ENCODE assay signal across 16 cellular contexts in the genomic region with DNA sequence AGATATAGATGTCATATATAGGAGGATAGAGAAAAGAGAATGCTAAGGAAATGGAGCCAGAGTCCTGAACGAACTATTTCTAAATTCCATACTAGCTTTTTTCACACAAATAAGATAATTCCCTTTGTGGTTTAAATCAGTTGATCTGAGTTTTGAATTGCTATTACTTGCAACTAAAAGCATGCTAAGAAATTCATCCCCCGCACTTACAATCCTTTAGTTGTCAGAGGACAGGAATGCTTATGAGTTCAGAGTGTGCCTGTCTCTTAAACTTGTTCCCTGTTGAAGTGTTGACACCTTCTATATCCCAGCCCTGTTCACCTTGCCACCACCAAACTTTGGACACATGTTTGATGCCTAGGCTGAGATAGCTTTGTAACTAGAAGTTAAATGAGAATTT.
DNase-seq lines count a peak whose midpoint lies in the region; ATAC-seq and TF ChIP-seq lines count a peak whose summit lies in the region.
"Had no signal": no experiment of that assay in that cellular context is flagged by ENCODE, and none has a peak within 500 bp of the region (broad histone marks: within the 10 kb centered on the region; RNA-seq: fewer than 3 reads in every experiment).

No MANE protein-coding gene starts in this region.

- H3K36me3 ChIP-seq in vagina: no peaks in the 10 kb centered on the region
- H3K36me3 ChIP-seq: BLaER1 treated with 17β-estradiol and CSF1 and Interleukin-3, amounts not matched to agents 10 nM and 100 nM had no signal

- H3K27ac ChIP-seq in vagina: no peak overlapping the region
- H3K27ac ChIP-seq: BLaER1 treated with 17β-estradiol and CSF1 and Interleukin-3, amounts not matched to agents 10 nM and 100 nM had no signal

- H3K27me3 ChIP-seq in vagina: no peaks in the 10 kb centered on the region
- H3K27me3 ChIP-seq: BLaER1 treated with 17β-estradiol and CSF1 and Interleukin-3, amounts not matched to agents 10 nM and 100 nM had no signal

- H3K9me3 ChIP-seq in vagina: no peaks in the 10 kb centered on the region

- H3K4me3 ChIP-seq in AG10803 (ENCODE audit: low read length): no peak overlapping the region
- H3K4me3 ChIP-seq in fibroblast of villous mesenchyme (ENCODE audit: low read depth, low read length): no peak overlapping the region
- no peak overlapping the region for H3K4me3 ChIP-seq in vagina
- H3K4me3 ChIP-seq: BLaER1 treated with 17β-estradiol and CSF1 and Interleukin-3, amounts not matched to agents 10 nM and 100 nM had no signal

- H3K27ac Mint-ChIP-seq in HFFc6: no peak overlapping the region
- H3K27ac Mint-ChIP-seq: CD4-positive, CD25-positive, alpha-beta regulatory T cell; H9 had no signal

- H3K4me3 Mint-ChIP-seq in HFFc6: no peak overlapping the region
- H3K4me3 Mint-ChIP-seq: CD4-positive, CD25-positive, alpha-beta regulatory T cell; H9 had no signal

- peaks cover 8% of the 10 kb centered on the region; the same call in 1 of the 2 replicates for H3K36me3 Mint-ChIP-seq in HFFc6 (ENCODE audit: low read depth)
- H3K36me3 Mint-ChIP-seq: CD4-positive, CD25-positive, alpha-beta regulatory T cell had no signal

- peaks cover 9% of the 10 kb centered on the region for H3K9me3 Mint-ChIP-seq in HFFc6

- no peaks in the 10 kb centered on the region for H3K4me1 ChIP-seq in vagina
- H3K4me1 ChIP-seq: BLaER1 treated with 17β-estradiol and CSF1 and Interleukin-3, amounts not matched to agents 10 nM and 100 nM had no signal

- DNase-seq in AG10803 (ENCODE audit: low read depth) (peak; percentile 35), HFFc6 (peak; percentile 25), astrocyte of the hippocampus (ENCODE audit: low read depth, low spot score) (peak; percentile 10), fibroblast of villous mesenchyme (ENCODE audit: low read depth) (peak; percentile 19), NCI-H446 treated with DMSO at 0.1 percent for 48 hours (lab: John Stamatoyannopoulos, UW) (no peak), vagina (ENCODE audit: extremely low spot score in 2 of 2) (no peak)
- DNase-seq: 8988T; Calu3; CD4-positive, CD25-positive, alpha-beta regulatory T cell; DMS 273 treated with DMSO at 0.1 percent for 48 hours; GOT3; H9 had no signal

- peaks cover 10% of the 10 kb centered on the region for H3K4me1 Mint-ChIP-seq in HFFc6 (ENCODE audit: low read depth)
- H3K4me1 Mint-ChIP-seq: CD4-positive, CD25-positive, alpha-beta regulatory T cell; H9 had no signal

- TF ChIP-seq CTCF in AG10803 (conservative IDR thresholded peaks at IDR 0.05; ENCODE audit: low read length): no peak
- TF ChIP-seq CTCF in HFFc6 (IDR thresholded peaks at IDR 0.05): no peak
- no peak for TF ChIP-seq CTCF in fibroblast of villous mesenchyme (IDR thresholded peaks at IDR 0.05; ENCODE audit: insufficient read depth, low read depth, low read length)
- TF ChIP-seq CTCF in vagina (IDR thresholded peaks at IDR 0.05): no peak

- intact Hi-C loops in vagina (cut with DNase I): no loop called here

- no peak for TF ChIP-seq POLR2A in vagina (IDR thresholded peaks at IDR 0.05)

- no peaks in the 10 kb centered on the region for H3K27me3 Mint-ChIP-seq in HFFc6 (ENCODE audit: insufficient read depth)
- H3K27me3 Mint-ChIP-seq: CD4-positive, CD25-positive, alpha-beta regulatory T cell had no signal

- ATAC-seq in HG02623 (IDR thresholded peaks at IDR 0.05; ENCODE audit: unreplicated experiment) (no peak), HG02885 (IDR thresholded peaks at IDR 0.05; ENCODE audit: poor library complexity, unreplicated experiment) (no peak)
- ATAC-seq: HepG2 had no signal

Comparison
In these comparisons a context has a peak if more than half of its experiments do, and no peak if none do; other contexts are left out.
1. DNase-seq: peak in AG10803 (single experiment), HFFc6 (single experiment), astrocyte of the hippocampus (single experiment) and fibroblast of villous mesenchyme (single experiment); none in NCI-H446 treated with DMSO at 0.1 percent for 48 hours (single experiment) and vagina (0 of 2).